In the genomic region with DNA sequence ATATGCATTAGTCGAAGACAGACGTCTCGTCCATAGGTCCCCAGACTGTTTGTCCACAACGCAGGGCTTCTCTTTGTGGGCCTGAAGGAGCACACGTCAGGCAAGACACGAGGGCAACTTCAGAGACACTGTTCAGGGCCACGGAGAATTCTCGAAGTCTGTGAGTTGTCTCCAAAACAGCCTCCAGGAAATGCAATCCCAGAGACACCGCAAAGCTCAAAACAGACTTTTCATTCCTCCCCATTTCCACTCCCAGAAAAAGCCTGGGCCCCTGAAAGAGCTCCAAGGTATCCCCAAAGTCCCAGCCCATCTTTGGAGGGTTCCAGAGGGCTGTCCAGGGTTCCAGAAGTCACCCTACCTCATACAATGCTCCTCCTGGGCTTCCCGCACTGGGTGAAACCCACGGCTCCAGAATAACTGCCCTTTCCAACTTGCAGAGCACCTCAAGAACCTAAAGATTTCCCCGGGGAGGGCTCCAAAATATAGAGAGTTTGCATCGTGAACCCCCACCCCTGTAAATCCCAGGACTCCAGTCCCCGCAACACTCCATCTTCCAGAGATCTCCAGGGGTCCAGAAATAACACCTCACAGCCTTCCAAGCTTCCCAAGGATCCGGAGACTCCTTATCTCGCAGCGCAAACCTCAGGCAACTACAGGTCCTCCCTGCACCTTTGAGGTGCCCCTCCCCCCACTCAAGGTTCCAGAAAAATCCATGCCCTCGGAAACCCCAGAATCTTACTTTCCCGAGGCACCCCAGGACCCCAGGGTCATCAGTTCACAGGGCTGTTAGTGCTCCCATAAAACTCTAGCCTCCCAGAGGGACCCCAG, we compare ENCODE assay signal across 6 cellular contexts. TPM values are rescaled to one million over a fixed set of nuclear protein-coding genes. Genes with fewer than 3 reads are reported as not detected.
DNase-seq lines count a peak whose midpoint lies in the region; ATAC-seq, FAIRE-seq and TF ChIP-seq lines count a peak whose summit lies in the region.

No MANE protein-coding gene starts in this region.

- BruUV-seq in endothelial cell of umbilical vein (replicated peaks; lab: Mats Ljungman, UMichigan) = no TSS peak

- CTCF ChIA-PET in endothelial cell of umbilical vein (lab: Charles Lee) = interaction anchor here (0.6 to 1.0 kb wide), 3 partner anchors 12 to 128 kb away, joined by 3 read pairs; partner anchors contain the start of gene HSD17B14

- H3K9me3 ChIP-seq in left ventricle myocardium inferior (replicated peaks) (no peaks in the 10 kb centered on the region), endothelial cell of umbilical vein (replicated peaks; ENCODE audit: control insufficient read depth, insufficient read depth, low read length) (no peaks in the 10 kb centered on the region), gastrocnemius medialis (no peaks in the 10 kb centered on the region)

- peak overlapping the region; percentile 63 for H3K9ac ChIP-seq in endothelial cell of umbilical vein (replicated peaks; ENCODE audit: extremely low read depth, insufficient read depth, low read length)

- peaks cover 16% of the 10 kb centered on the region for H3K79me2 ChIP-seq in endothelial cell of umbilical vein (ENCODE audit: control insufficient read depth, insufficient read depth, low read length)

- dilution Hi-C loops in endothelial cell of umbilical vein (cut with MboI; ENCODE audit: extremely low pct_ligation_motif_present, low sequenced_read_pairs) = no loop called here

- TF ChIP-seq POLR2A in endothelial cell of umbilical vein (IDR thresholded peaks at IDR 0.05; ENCODE audit: low read depth, low read length) (no peak), gastrocnemius medialis (IDR thresholded peaks at IDR 0.05) (peak in 1 of 2 donors; percentile 2)

- H3K36me3 ChIP-seq in left ventricle myocardium inferior (peaks cover 29% of the 10 kb centered on the region), endothelial cell of umbilical vein (ENCODE audit: control insufficient read depth in 2 of 2, extremely low read depth in 1 of 2, insufficient read depth in 2 of 2, low read length in 2 of 2) (peaks cover 3 to 4% of the 10 kb centered on the region in 2 experiments), gastrocnemius medialis (peaks cover 0 to 20% of the 10 kb centered on the region in 2 donors)

- peak; percentile 30 for DNase-seq in left ventricle myocardium inferior
- no peak for DNase-seq in Right ventricle myocardium superior
- no peak for DNase-seq in endothelial cell of umbilical vein (ENCODE audit: low read depth, low spot score)
- DNase-seq in gastrocnemius medialis = no peak

- in situ Hi-C loops in gastrocnemius medialis (cut with MboI; ENCODE audit: low sequenced_read_pairs in 4 of 4) = loop anchor here in 2 of 4 donors (10.0 to 25.0 kb wide), 2 partner anchors 90 to 102 kb away; partner anchors contain the start of genes PPP1R15A (in 2 of the 2) and PLEKHA4 (in 1 of the 2)

- H4K20me1 ChIP-seq in endothelial cell of umbilical vein (replicated peaks; ENCODE audit: control insufficient read depth, extremely low read depth, insufficient read depth, low read length) = peaks cover 3% of the 10 kb centered on the region

- POLR2A ChIA-PET in endothelial cell of umbilical vein (lab: Charles Lee) = interaction anchor here (0.8 to 1.7 kb wide), 6 partner anchors 10 to 92 kb away, joined by 3 to 9 read pairs (median 4); partner anchors contain the start of genes BAX, PPP1R15A and RUVBL2

- FAIRE-seq in endothelial cell of umbilical vein (lab: Jason Lieb, UNC) = peak; percentile 47

- H3K4me2 ChIP-seq in endothelial cell of umbilical vein (ENCODE audit: insufficient read depth, low read length) = peak overlapping the region; percentile 27

- H3K4me3 ChIP-seq in left ventricle myocardium inferior (peak overlapping the region; percentile 88), endothelial cell of umbilical vein (replicated peaks in 1 of 3; ENCODE audit: insufficient read depth in 1 of 3, low read depth in 1 of 3, low read length in 3 of 3) (no peak overlapping the region), gastrocnemius medialis (peak overlapping the region; percentile 76 to 97 (median 96))

- peak overlapping the region; percentile 37 for H2AFZ ChIP-seq in endothelial cell of umbilical vein (ENCODE audit: low read depth, low read length)

- no peaks in the 10 kb centered on the region for H3K9me1 ChIP-seq in endothelial cell of umbilical vein (replicated peaks; ENCODE audit: control insufficient read depth, extremely low read depth, insufficient read depth, low read length)

- H3K4me1 ChIP-seq in left ventricle myocardium inferior = peaks cover 69% of the 10 kb centered on the region
- peaks cover 25% of the 10 kb centered on the region for H3K4me1 ChIP-seq in endothelial cell of umbilical vein (ENCODE audit: control insufficient read depth, extremely low read depth, insufficient read depth, low read length)
- peaks cover 27 to 48% of the 10 kb centered on the region in 2 donors for H3K4me1 ChIP-seq in gastrocnemius medialis

- no peaks in the 10 kb centered on the region for H3K27me3 ChIP-seq in left ventricle myocardium inferior (ENCODE audit: low read depth)
- H3K27me3 ChIP-seq in endothelial cell of umbilical vein (ENCODE audit: control insufficient read depth in 2 of 2, insufficient read depth in 2 of 2, low read length in 2 of 2) = no peaks in the 10 kb centered on the region
- no peaks in the 10 kb centered on the region for H3K27me3 ChIP-seq in gastrocnemius medialis

- intact Hi-C loops in left ventricle myocardium inferior (cut with micrococcal nuclease) = no loop called here
- intact Hi-C loops in Right ventricle myocardium superior (cut with DNase I) = loop anchor here (5.0 kb wide), 1 partner anchor 92 kb away; the partner anchor contains the start of gene PPP1R15A
- intact Hi-C loops in endothelial cell of umbilical vein (cut with micrococcal nuclease) = loop anchor here (1.0 to 2.0 kb wide), 4 partner anchors 10 to 128 kb away; partner anchors contain the start of genes BAX, HSD17B14, NUCB1 and PPP1R15A
- intact Hi-C loops in gastrocnemius medialis (cut with DNase I; ENCODE audit: low total_unique reads) = loop anchor here (1.0 to 5.0 kb wide), 3 partner anchors 29 to 167 kb away; partner anchors contain the start of genes GYS1, PPP1R15A and RUVBL2

- H3K27ac ChIP-seq in left ventricle myocardium inferior (replicated peaks) (peak overlapping the region; percentile 94), endothelial cell of umbilical vein (ENCODE audit: insufficient read depth, low read depth, low read length) (peak overlapping the region; percentile 97), gastrocnemius medialis (peak overlapping the region; percentile 89 to 99 (median 98))

- TF ChIP-seq CTCF in left ventricle myocardium inferior (IDR thresholded peaks at IDR 0.05; ENCODE audit: borderline replicate concordance) (no peak), endothelial cell of umbilical vein (IDR thresholded peaks at IDR 0.05; ENCODE audit: extremely low read depth in 1 of 2, insufficient read depth in 1 of 2, low read depth in 1 of 2, low read length in 2 of 2) (no peak), gastrocnemius medialis (IDR thresholded peaks at IDR 0.05 in 4 of 5, conservative IDR thresholded peaks at IDR 0.05 in 1 of 5) (no peak)

- ATAC-seq in Right ventricle myocardium superior (ENCODE audit: poor library complexity) (no peak), gastrocnemius medialis (peak; percentile 7 to 8), HG03565 (IDR thresholded peaks at IDR 0.05; ENCODE audit: unreplicated experiment) (no peak), GM21528 (IDR thresholded peaks at IDR 0.05; ENCODE audit: low FRiP score, unreplicated experiment) (no peak)

RNA-seq across cellular contexts. Expression of gene FTL, which starts 0.7 kb away (rescaled TPM):
- total RNA-seq in left ventricle myocardium inferior (834 TPM), Right ventricle myocardium superior (748 TPM), endothelial cell of umbilical vein (1,636 and 1,937 TPM in 2 replicates), gastrocnemius medialis (1,000 to 10,000 TPM in 3 of 4 donors, 100 to 1,000 TPM in 1; 894 to 1,364 (median 1,121) TPM)
- 2,748 and 3,914 TPM in 2 replicates for polyA plus RNA-seq in endothelial cell of umbilical vein
- 1,662 and 2,128 TPM in 2 replicates for polyA plus RNA-seq in endothelial cell of umbilical vein (2011; cell fraction: cytosol; rRNA removed)
- polyA plus RNA-seq in endothelial cell of umbilical vein (2011; cell fraction: nucleus; rRNA removed) = 331 and 578 TPM in 2 replicates
- polyA plus RNA-seq in endothelial cell of umbilical vein (2012) = 2,261 and 3,115 TPM in 2 replicates
- 849 and 921 TPM in 2 replicates for polyA minus RNA-seq in endothelial cell of umbilical vein
- polyA minus RNA-seq in endothelial cell of umbilical vein (2011; cell fraction: cytosol; rRNA and poly(A)+ RNA removed) = 537 TPM
- 79.5 and 111 TPM in 2 replicates for polyA minus RNA-seq in endothelial cell of umbilical vein (2011; cell fraction: nucleus; rRNA and poly(A)+ RNA removed)

RNA-seq across cellular contexts. Expression of gene BAX, which starts 9.7 kb away (rescaled TPM):
- total RNA-seq in left ventricle myocardium inferior (25.5 TPM), Right ventricle myocardium superior (21.5 TPM), endothelial cell of umbilical vein (267 and 295 TPM in 2 replicates), gastrocnemius medialis (10 to 100 TPM in 3 of 4 donors, 1 to 10 TPM in 1; 7.9 to 21.8 (median 18.0) TPM)
- polyA plus RNA-seq in endothelial cell of umbilical vein = 283 and 359 TPM in 2 replicates
- polyA plus RNA-seq in endothelial cell of umbilical vein (2011; cell fraction: cytosol; rRNA removed) = 221 and 270 TPM in 2 replicates
- 241 and 245 TPM in 2 replicates for polyA plus RNA-seq in endothelial cell of umbilical vein (2011; cell fraction: nucleus; rRNA removed)
- 414 and 430 TPM in 2 replicates for polyA plus RNA-seq in endothelial cell of umbilical vein (2012)
- polyA minus RNA-seq in endothelial cell of umbilical vein = 121 and 127 TPM in 2 replicates
- 38.0 TPM for polyA minus RNA-seq in endothelial cell of umbilical vein (2011; cell fraction: cytosol; rRNA and poly(A)+ RNA removed)
- polyA minus RNA-seq in endothelial cell of umbilical vein (2011; cell fraction: nucleus; rRNA and poly(A)+ RNA removed) = 77.4 and 104 TPM in 2 replicates

RNA-seq across cellular contexts. Expression of gene GYS1, which starts 28.7 kb away (rescaled TPM):
- total RNA-seq in left ventricle myocardium inferior (138 TPM), Right ventricle myocardium superior (100 TPM), endothelial cell of umbilical vein (53.9 and 58.9 TPM in 2 replicates), gastrocnemius medialis (100 to 1,000 TPM; 110 to 221 (median 126) TPM)
- polyA plus RNA-seq in endothelial cell of umbilical vein = 39.0 and 41.7 TPM in 2 replicates
- 28.7 and 31.3 TPM in 2 replicates for polyA plus RNA-seq in endothelial cell of umbilical vein (2011; cell fraction: cytosol; rRNA removed)
- polyA plus RNA-seq in endothelial cell of umbilical vein (2011; cell fraction: nucleus; rRNA removed) = 58.2 and 75.4 TPM in 2 replicates
- 57.7 and 64.6 TPM in 2 replicates for polyA plus RNA-seq in endothelial cell of umbilical vein (2012)
- 41.1 and 61.1 TPM in 2 replicates for polyA minus RNA-seq in endothelial cell of umbilical vein
- polyA minus RNA-seq in endothelial cell of umbilical vein (2011; cell fraction: cytosol; rRNA and poly(A)+ RNA removed) = 38.7 TPM
- polyA minus RNA-seq in endothelial cell of umbilical vein (2011; cell fraction: nucleus; rRNA and poly(A)+ RNA removed) = 26.9 and 29.9 TPM in 2 replicates

RNA-seq across cellular contexts. Expression of gene RUVBL2, which starts 29.3 kb away (rescaled TPM):
- 44.4 TPM for total RNA-seq in left ventricle myocardium inferior
- 41.7 TPM for total RNA-seq in Right ventricle myocardium superior
- total RNA-seq in endothelial cell of umbilical vein = 110 and 115 TPM in 2 replicates
- 185 and 200 TPM in 2 replicates for polyA plus RNA-seq in endothelial cell of umbilical vein
- 190 and 194 TPM in 2 replicates for polyA plus RNA-seq in endothelial cell of umbilical vein (2011; cell fraction: cytosol; rRNA removed)
- 192 and 197 TPM in 2 replicates for polyA plus RNA-seq in endothelial cell of umbilical vein (2011; cell fraction: nucleus; rRNA removed)
- 148 and 185 TPM in 2 replicates for polyA plus RNA-seq in endothelial cell of umbilical vein (2012)
- polyA minus RNA-seq in endothelial cell of umbilical vein = 106 and 142 TPM in 2 replicates
- 189 TPM for polyA minus RNA-seq in endothelial cell of umbilical vein (2011; cell fraction: cytosol; rRNA and poly(A)+ RNA removed)
- 39.0 and 64.7 TPM in 2 replicates for polyA minus RNA-seq in endothelial cell of umbilical vein (2011; cell fraction: nucleus; rRNA and poly(A)+ RNA removed)
- total RNA-seq in gastrocnemius medialis = 100 to 1,000 TPM; 134 to 185 (median 146) TPM

RNA-seq across cellular contexts. Expression of gene DHDH, which starts 30.9 kb away (rescaled TPM):
- not detected for total RNA-seq in left ventricle myocardium inferior
- not detected for total RNA-seq in Right ventricle myocardium superior
- total RNA-seq in endothelial cell of umbilical vein = not detected in 2 replicates
- polyA plus RNA-seq in endothelial cell of umbilical vein = not detected in 2 replicates
- polyA plus RNA-seq in endothelial cell of umbilical vein (2011; cell fraction: cytosol; rRNA removed) = not detected in 2 replicates
- polyA plus RNA-seq in endothelial cell of umbilical vein (2011; cell fraction: nucleus; rRNA removed) = not detected in 2 replicates
- not detected in 2 replicates for polyA plus RNA-seq in endothelial cell of umbilical vein (2012)
- not detected in 2 replicates for polyA minus RNA-seq in endothelial cell of umbilical vein
- polyA minus RNA-seq in endothelial cell of umbilical vein (2011; cell fraction: cytosol; rRNA and poly(A)+ RNA removed) = not detected
- not detected in 2 replicates for polyA minus RNA-seq in endothelial cell of umbilical vein (2011; cell fraction: nucleus; rRNA and poly(A)+ RNA removed)
- total RNA-seq in gastrocnemius medialis = not detected

Comparison
In these comparisons a context has a peak if more than half of its experiments do, and no peak if none do; other contexts are left out.
1. H3K4me3 ChIP-seq: peak in left ventricle myocardium inferior (single experiment) and gastrocnemius medialis (4 of 4); none in endothelial cell of umbilical vein (0 of 3).
2. ATAC-seq: peak in gastrocnemius medialis (2 of 2); none in Right ventricle myocardium superior (single experiment), HG03565 (single experiment) and GM21528 (single experiment).
3. RNA of gene BAX, which starts 9.7 kb away (total RNA-seq): 267 to 295 TPM in endothelial cell of umbilical vein; 25.5 TPM in left ventricle myocardium inferior (single experiment), 21.5 TPM in Right ventricle myocardium superior (single experiment) and 7.9 to 21.8 TPM in gastrocnemius medialis; every median in the first group is over 10 times any median in the second.
4. Peak in every context shown above with its lines, with median percentiles within 50 percentile points of each other: H3K27ac ChIP-seq.